24 cellular contexts compared by ENCODE assay signal in genomic region chr9:30925635-30926034, GRCh38.
"Had no signal": no experiment of that assay in that cellular context is flagged by ENCODE, and none has a peak within 500 bp of the region (broad histone marks: within the 10 kb centered on the region; RNA-seq: fewer than 3 reads in every experiment).

No MANE protein-coding gene starts in this region.

- H3K9me3 Mint-ChIP-seq: activated naive CD4-positive, alpha-beta T cell treated with anti-CD3 and anti-CD28 coated beads, Interleukin-2, amount 50 U/mL, for 72 hours; activated naive CD8-positive, alpha-beta T cell treated with anti-CD3 and anti-CD28 coated beads, Interleukin-2, amount 50 U/mL, for 24 hours; WTC11 had no signal

- H3K36me3 ChIP-seq: ascending aorta had no signal

- H3K4me1 ChIP-seq: ascending aorta, body of pancreas had no signal

- H3K27me3 ChIP-seq: ascending aorta, body of pancreas had no signal

- H3K27ac Mint-ChIP-seq: activated CD8-positive, alpha-beta T cell treated with anti-CD3 and anti-CD28 coated beads, Interleukin-2, amount 10 ng/mL, durations not matched to agents 7 days and 5 days; activated naive CD4-positive, alpha-beta T cell treated with anti-CD3 and anti-CD28 coated beads, Interleukin-2, amount 50 U/mL, for 72 hours; activated naive CD8-positive, alpha-beta T cell treated with anti-CD3 and anti-CD28 coated beads, Interleukin-2, amount 50 U/mL, for 24 hours; T-helper 17 cell; WTC11 had no signal

- H3K4me3 ChIP-seq: ascending aorta, body of pancreas had no signal

- H3K4me3 Mint-ChIP-seq: activated CD8-positive, alpha-beta T cell treated with anti-CD3 and anti-CD28 coated beads, Interleukin-2, amount 10 ng/mL, durations not matched to agents 7 days and 5 days; activated naive CD8-positive, alpha-beta T cell treated with anti-CD3 and anti-CD28 coated beads, Interleukin-2, amount 50 U/mL, for 24 hours; T-helper 17 cell; WTC11 had no signal

- H3K9me3 ChIP-seq: ascending aorta, body of pancreas had no signal

- DNase-seq: activated CD4-positive, alpha-beta T cell treated with anti-CD3 and anti-CD28 coated beads for 48 hours; activated CD4-positive, alpha-beta T cell treated with anti-CD3 and anti-CD28 coated beads, Interleukin-2, amount 50 U/mL, for 4 hours; activated CD4-positive, CD25-positive, alpha-beta regulatory T cell treated with anti-CD3 and anti-CD28 coated beads, Interleukin-2, amount 50 U/mL, for 72 hours; activated CD8-positive, alpha-beta memory T cell treated with anti-CD3 and anti-CD28 coated beads, Interleukin-2, amount 50 U/mL, for 48 hours; activated CD8-positive, alpha-beta T cell treated with anti-CD3 and anti-CD28 coated beads, Interleukin-2, amount 10 ng/mL, durations not matched to agents 7 days and 5 days; activated naive CD8-positive, alpha-beta T cell treated with anti-CD3 and anti-CD28 coated beads, Interleukin-2, amount 50 U/mL, for 24 hours; activated T-cell treated with anti-CD3 and anti-CD28 coated beads, Interleukin-2, amount 50 U/mL, for 1 hour; amniotic stem cell; body of pancreas; cerebellar nuclear complex; NCI-H1105 treated with DMSO at 0.1 percent for 48 hours; NCI-H1436 treated with DMSO at 0.1 percent for 48 hours; NCI-H187 treated with DMSO at 0.1 percent for 48 hours; NCI-H2081 treated with DMSO at 0.1 percent for 48 hours; NCI-H2227 treated with DMSO at 0.1 percent for 48 hours; NCI-H446 treated with DMSO at 0.1 percent for 48 hours; NCI-H526 treated with DMSO at 0.1 percent for 48 hours; SIG-M5; T-helper 17 cell; T-helper 9 cell had no signal

- H3K27ac ChIP-seq: ascending aorta, body of pancreas had no signal

- ATAC-seq: activated CD8-positive, alpha-beta T cell treated with anti-CD3 and anti-CD28 coated beads, Interleukin-2, amount 10 ng/mL, durations not matched to agents 7 days and 5 days; activated naive CD4-positive, alpha-beta T cell treated with anti-CD3 and anti-CD28 coated beads, Interleukin-2, amount 50 U/mL, for 72 hours; activated naive CD8-positive, alpha-beta T cell treated with anti-CD3 and anti-CD28 coated beads, Interleukin-2, amount 50 U/mL, for 24 hours; body of pancreas; T-helper 17 cell; WTC11 had no signal

- FAIRE-seq: colon had no signal

- H3K36me3 Mint-ChIP-seq: activated naive CD4-positive, alpha-beta T cell treated with anti-CD3 and anti-CD28 coated beads, Interleukin-2, amount 50 U/mL, for 72 hours; WTC11 had no signal

- H3K27me3 Mint-ChIP-seq: activated naive CD8-positive, alpha-beta T cell treated with anti-CD3 and anti-CD28 coated beads, Interleukin-2, amount 50 U/mL, for 24 hours; T-helper 17 cell had no signal

- H3K4me1 Mint-ChIP-seq: activated naive CD8-positive, alpha-beta T cell treated with anti-CD3 and anti-CD28 coated beads, Interleukin-2, amount 50 U/mL, for 24 hours; T-helper 17 cell; WTC11 had no signal
